8 cellular contexts compared by ENCODE assay signal in the genomic region with DNA sequence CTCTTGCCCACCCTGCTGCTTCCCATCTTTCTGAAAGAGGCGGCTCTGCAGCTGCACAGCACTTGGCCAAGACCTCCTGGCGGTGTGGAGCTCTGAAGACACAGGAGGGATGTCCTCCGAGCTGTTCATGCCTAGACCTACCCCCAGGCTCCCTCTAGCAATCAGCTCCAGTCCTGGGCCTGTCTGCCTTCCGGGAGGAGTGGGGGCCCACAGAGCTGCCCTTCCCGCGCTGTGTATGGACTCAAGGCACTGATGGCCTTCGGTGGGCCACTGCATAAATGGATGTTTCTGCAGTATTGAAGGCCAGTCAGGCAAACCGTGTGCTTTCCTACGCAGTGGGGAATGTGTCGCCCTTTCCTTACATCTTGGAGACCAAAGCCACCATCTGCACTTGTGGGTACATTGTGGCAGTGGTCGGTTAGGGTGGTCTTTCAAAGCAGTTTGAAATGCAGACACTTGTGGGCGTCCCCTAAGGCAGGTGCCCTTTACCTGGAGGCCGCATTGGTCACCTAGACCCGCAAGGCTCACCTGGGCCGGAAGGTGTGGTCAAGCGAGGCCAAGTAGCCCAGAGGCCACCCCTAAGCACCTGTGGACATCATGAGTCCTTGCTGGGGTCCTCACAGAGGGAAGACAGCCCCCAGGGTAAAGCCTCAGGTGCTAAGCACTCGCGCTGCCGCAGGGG. TPM values are rescaled to one million over a fixed set of nuclear protein-coding genes. Genes with fewer than 3 reads are reported as not detected.
DNase-seq lines count a peak whose midpoint lies in the region; ATAC-seq and TF ChIP-seq lines count a peak whose summit lies in the region.

No MANE protein-coding gene starts in this region.

- intact Hi-C loops in left lung (cut with DNase I): no loop called here
- intact Hi-C loops in thyroid gland (cut with DNase I): no loop called here

- H3K9me3 ChIP-seq in left lung: no peaks in the 10 kb centered on the region
- no peaks in the 10 kb centered on the region for H3K9me3 ChIP-seq in thyroid gland

- H3K4me1 ChIP-seq in left lung: peaks cover 0 to 36% of the 10 kb centered on the region in 2 donors
- peaks cover 14 to 16% of the 10 kb centered on the region in 2 donors for H3K4me1 ChIP-seq in thyroid gland

- peaks cover 27% of the 10 kb centered on the region for H3K4me1 Mint-ChIP-seq in activated T-cell treated with anti-CD3 and anti-CD28 coated beads, Interleukin-2, amount 50 U/mL, for 4 hours (ENCODE audit: low read depth)
- H3K4me1 Mint-ChIP-seq in activated naive CD8-positive, alpha-beta T cell treated with anti-CD3 and anti-CD28 coated beads, Interleukin-2, amount 50 U/mL, for 24 hours: peaks cover 30% of the 10 kb centered on the region

- H3K9me3 Mint-ChIP-seq in activated T-cell treated with anti-CD3 and anti-CD28 coated beads, Interleukin-2, amount 50 U/mL, for 4 hours: no peaks in the 10 kb centered on the region
- no peaks in the 10 kb centered on the region for H3K9me3 Mint-ChIP-seq in activated naive CD8-positive, alpha-beta T cell treated with anti-CD3 and anti-CD28 coated beads, Interleukin-2, amount 50 U/mL, for 24 hours

- H3K27ac ChIP-seq in left lung (peak overlapping the region; percentile 89 to 97), thyroid gland (peak overlapping the region; percentile 86 to 89 (median 88))

- peaks cover 4% of the 10 kb centered on the region for H3K36me3 Mint-ChIP-seq in activated T-cell treated with anti-CD3 and anti-CD28 coated beads, Interleukin-2, amount 50 U/mL, for 4 hours (ENCODE audit: insufficient read depth)
- H3K36me3 Mint-ChIP-seq in activated naive CD8-positive, alpha-beta T cell treated with anti-CD3 and anti-CD28 coated beads, Interleukin-2, amount 50 U/mL, for 24 hours (ENCODE audit: low read depth): peaks cover 14% of the 10 kb centered on the region

- H3K27me3 Mint-ChIP-seq in activated T-cell treated with anti-CD3 and anti-CD28 coated beads, Interleukin-2, amount 50 U/mL, for 4 hours (ENCODE audit: low read depth): no peaks in the 10 kb centered on the region
- no peaks in the 10 kb centered on the region for H3K27me3 Mint-ChIP-seq in activated naive CD8-positive, alpha-beta T cell treated with anti-CD3 and anti-CD28 coated beads, Interleukin-2, amount 50 U/mL, for 24 hours

- TF ChIP-seq POLR2A in thyroid gland (IDR thresholded peaks at IDR 0.05): peak in 1 of 2 donors; percentile 14

- H3K4me3 ChIP-seq in left lung: peak overlapping the region; percentile 57 to 67
- H3K4me3 ChIP-seq in thyroid gland (replicated peaks in 1 of 3): peak overlapping the region; percentile 14 to 59 (median 37)

- H3K27ac Mint-ChIP-seq in activated naive CD8-positive, alpha-beta T cell treated with anti-CD3 and anti-CD28 coated beads, Interleukin-2, amount 50 U/mL, for 24 hours: peak overlapping the region; percentile 81

- peak overlapping the region; percentile 71 for H3K4me3 Mint-ChIP-seq in activated T-cell treated with anti-CD3 and anti-CD28 coated beads, Interleukin-2, amount 50 U/mL, for 4 hours
- H3K4me3 Mint-ChIP-seq in activated naive CD8-positive, alpha-beta T cell treated with anti-CD3 and anti-CD28 coated beads, Interleukin-2, amount 50 U/mL, for 24 hours: peak overlapping the region; percentile 64

- H3K27me3 ChIP-seq in left lung: no peaks in the 10 kb centered on the region
- H3K27me3 ChIP-seq in thyroid gland: no peaks in the 10 kb centered on the region

- TF ChIP-seq CTCF in left lung (IDR thresholded peaks at IDR 0.05): no peak
- peak in 1 of 6 experiments; percentile 25 for TF ChIP-seq CTCF in thyroid gland (IDR thresholded peaks at IDR 0.05)

- DNase-seq in activated T-cell treated with anti-CD3 and anti-CD28 coated beads, Interleukin-2, amount 50 U/mL, for 4 hours: no peak
- DNase-seq in activated T-cell treated with anti-CD3 and anti-CD28 coated beads, Interleukin-2, amount 50 U/mL, for 48 hours: no peak
- DNase-seq in activated naive CD8-positive, alpha-beta T cell treated with anti-CD3 and anti-CD28 coated beads, Interleukin-2, amount 50 U/mL, for 24 hours: no peak
- DNase-seq in left lung (peak in 1 of 2 donors; percentile 46), thyroid gland (no peak), NCI-H187 (lab: John Stamatoyannopoulos, UW) (no peak), NCI-H69 (lab: John Stamatoyannopoulos, UW) (no peak), NCI-H2227 treated with DMSO at 0.1 percent for 48 hours (lab: John Stamatoyannopoulos, UW) (no peak)

- no peaks in the 10 kb centered on the region for H3K36me3 ChIP-seq in left lung
- no peaks in the 10 kb centered on the region for H3K36me3 ChIP-seq in thyroid gland

- WGBS in thyroid gland, 2 donors: 70 to 71% methylated on average over 15 to 19 of the region's 19 CpGs

- no peak for ATAC-seq in activated T-cell treated with anti-CD3 and anti-CD28 coated beads, Interleukin-2, amount 50 U/mL, for 4 hours
- ATAC-seq in activated naive CD8-positive, alpha-beta T cell treated with anti-CD3 and anti-CD28 coated beads, Interleukin-2, amount 50 U/mL, for 24 hours: no peak
- peak; percentile 39 for ATAC-seq in left lung

RNA-seq across cellular contexts. Expression of gene PKNOX1, which starts 0.9 kb away (rescaled TPM):
- total RNA-seq in activated T-cell treated with anti-CD3 and anti-CD28 coated beads, Interleukin-2, amount 50 U/mL, for 4 hours: 10 to 100 TPM; 17.5 to 20.7 (median 19.9) TPM
- total RNA-seq in left lung (10 to 100 TPM; 16.8 to 23.2 TPM), thyroid gland (10 to 100 TPM; 21.3 to 36.2 (median 24.0) TPM)

RNA-seq across cellular contexts. Expression of gene ERVH48-1, which starts 48.0 kb away (rescaled TPM):
- not detected for total RNA-seq in activated T-cell treated with anti-CD3 and anti-CD28 coated beads, Interleukin-2, amount 50 U/mL, for 4 hours
- total RNA-seq in left lung: not detected
- total RNA-seq in thyroid gland: under 1 TPM in 2 of 4 donors, not detected in 2; 0.22 to 0.42 TPM
